34 cellular contexts compared by ENCODE assay signal in genomic region chr5:114330916-114331531, GRCh38.
"Had no signal": no experiment of that assay in that cellular context is flagged by ENCODE, and none has a peak within 500 bp of the region (broad histone marks: within the 10 kb centered on the region; RNA-seq: fewer than 3 reads in every experiment).

No MANE protein-coding gene starts in this region.

- H3K4me3 ChIP-seq: MG63 had no signal

- H3K4me2 ChIP-seq: KMS-11 had no signal

- H3K36me3 ChIP-seq: MG63 had no signal

- H3K27ac ChIP-seq: KMS-11 had no signal

- H3K9me3 ChIP-seq: MG63 had no signal

- DNase-seq: Karpas-422, Kasumi-1, MG63, MM.1S, MV-4-11, NCI-H1048, NCI-H1092, NCI-H1092 treated with DMSO at 0.1 percent for 48 hours, NCI-H1105, NCI-H1105 treated with DMSO at 0.1 percent for 48 hours, NCI-H1417, NCI-H1417 treated with DMSO at 0.1 percent for 48 hours, NCI-H1436, NCI-H1436 treated with DMSO at 0.1 percent for 48 hours, NCI-H146, NCI-H1694, NCI-H1694 treated with DMSO at 0.1 percent for 48 hours, NCI-H187, NCI-H187 treated with DMSO at 0.1 percent for 48 hours, NCI-H1930, NCI-H2029, NCI-H2029 treated with DMSO at 0.1 percent for 48 hours, NCI-H2081, NCI-H2081 treated with DMSO at 0.1 percent for 48 hours, NCI-H2107, NCI-H2171, NCI-H2171 treated with DMSO at 0.1 percent for 48 hours, NCI-H2227 treated with DMSO at 0.1 percent for 48 hours, NCI-H226, NCI-H345, NCI-H446, NCI-H446 treated with DMSO at 0.1 percent for 48 hours, NCI-H510A had no signal

- H3K9ac ChIP-seq: KMS-11 had no signal

- H3K27me3 ChIP-seq: MG63 had no signal
